Comparison of ENCODE assay signal across 9 cellular contexts in the genomic region with DNA sequence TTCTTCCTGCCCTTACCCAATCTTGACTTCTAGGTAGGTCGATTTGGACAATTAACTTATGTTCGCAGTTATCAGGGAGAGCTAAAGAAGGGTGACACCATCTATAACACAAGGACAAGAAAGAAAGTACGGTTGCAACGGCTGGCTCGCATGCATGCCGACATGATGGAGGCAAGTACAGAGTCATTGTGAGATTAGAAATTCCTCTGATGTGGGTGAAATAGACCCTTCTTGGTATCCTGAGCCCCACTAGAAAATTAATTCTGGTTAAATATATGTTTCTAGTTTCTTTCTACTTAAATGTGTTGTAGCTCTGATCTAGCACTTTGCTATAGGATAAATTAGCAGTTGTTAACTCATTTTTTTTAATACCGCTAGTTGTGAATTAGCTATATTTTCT.
"Had no signal": no experiment of that assay in that cellular context is flagged by ENCODE, and none has a peak within 500 bp of the region (broad histone marks: within the 10 kb centered on the region; RNA-seq: fewer than 3 reads in every experiment).

No MANE protein-coding gene starts in this region.

- H3K27me3 ChIP-seq: dorsolateral prefrontal cortex, neural progenitor cell, spleen had no signal

- H3K9ac ChIP-seq: neural progenitor cell had no signal

- H3K4me3 Mint-ChIP-seq: activated B cell treated with CpG ODN at 0.5 μM for 24 hours; activated naive CD4-positive, alpha-beta T cell treated with anti-CD3 and anti-CD28 coated beads for 36 hours; endodermal cell; naive B cell; neural progenitor cell had no signal

- H3K27me3 Mint-ChIP-seq: activated B cell treated with CpG ODN at 0.5 μM for 24 hours, naive B cell had no signal

- H3K4me1 Mint-ChIP-seq: activated B cell treated with CpG ODN at 0.5 μM for 24 hours, endodermal cell, naive B cell, neural progenitor cell had no signal

- H3K9me3 Mint-ChIP-seq: activated B cell treated with CpG ODN at 0.5 μM for 24 hours; activated naive CD4-positive, alpha-beta T cell treated with anti-CD3 and anti-CD28 coated beads for 36 hours; endodermal cell; naive B cell; neural progenitor cell had no signal

- H3K4me1 ChIP-seq: neural progenitor cell, psoas muscle had no signal

- H3K4me3 ChIP-seq: dorsolateral prefrontal cortex, neural progenitor cell, psoas muscle, spleen had no signal

- H3K27ac Mint-ChIP-seq: activated B cell treated with CpG ODN at 0.5 μM for 24 hours; activated naive CD4-positive, alpha-beta T cell treated with anti-CD3 and anti-CD28 coated beads for 36 hours; endodermal cell; neural progenitor cell had no signal

- H3K27ac ChIP-seq: neural progenitor cell, spleen had no signal

- DNase-seq: activated B cell treated with CpG ODN at 0.5 μM for 24 hours; activated naive CD4-positive, alpha-beta T cell treated with anti-CD3 and anti-CD28 coated beads for 36 hours; mammary epithelial cell; naive B cell; psoas muscle; spleen had no signal

- H3K9me3 ChIP-seq: psoas muscle, spleen had no signal
